Comparison of ENCODE assay signal across 8 cellular contexts in genomic region chr22:50250249-50250554, GRCh38. TPM values are rescaled to one million over a fixed set of nuclear protein-coding genes. Genes with fewer than 3 reads are reported as not detected.
A peak's percentile ranks its signal among the peaks of the same experiment; 100 is the strongest.
DNase-seq lines count a peak whose midpoint lies in the region; ATAC-seq and TF ChIP-seq lines count a peak whose summit lies in the region.

No MANE protein-coding gene starts in this region.

- H3K27ac Mint-ChIP-seq in activated naive CD4-positive, alpha-beta T cell treated with anti-CD3 and anti-CD28 coated beads, Interleukin-2, amount 50 U/mL, for 24 hours: no peak overlapping the region

- H3K27ac ChIP-seq in lower lobe of right lung (peak overlapping the region; percentile 79), upper lobe of left lung (peak overlapping the region in 3 of 4 donors; percentile 58 to 82 (median 81))

- no peaks in the 10 kb centered on the region for H3K27me3 Mint-ChIP-seq in activated naive CD4-positive, alpha-beta T cell treated with anti-CD3 and anti-CD28 coated beads, Interleukin-2, amount 50 U/mL, for 24 hours

- no peak for DNase-seq in activated naive CD4-positive, alpha-beta T cell (lab: John Stamatoyannopoulos, UW)
- DNase-seq in adipocyte (ENCODE audit: low read depth): no peak
- no peak for DNase-seq in lower lobe of right lung
- DNase-seq in upper lobe of left lung: no peak
- no peak for DNase-seq in posterior vena cava (ENCODE audit: low spot score)
- no peak for DNase-seq in GM10248 (ENCODE audit: extremely low spot score)
- DNase-seq in medulla oblongata (ENCODE audit: extremely low spot score): no peak

- TF ChIP-seq EP300 in upper lobe of left lung (IDR thresholded peaks at IDR 0.05): no peak

- peak overlapping the region; percentile 94 for H3K9ac ChIP-seq in adipocyte (ENCODE audit: low read length)

- TF ChIP-seq CTCF in lower lobe of right lung (IDR thresholded peaks at IDR 0.05): no peak
- no peak for TF ChIP-seq CTCF in upper lobe of left lung (IDR thresholded peaks at IDR 0.05)
- TF ChIP-seq CTCF in GM10248 (IDR thresholded peaks at IDR 0.05; ENCODE audit: control extremely low read depth, extremely low read depth, low read depth, missing control alignments): no peak

- H3K36me3 ChIP-seq in adipocyte (ENCODE audit: control insufficient read depth, insufficient read depth, low read length, severe bottlenecking) (peaks cover 17% of the 10 kb centered on the region), lower lobe of right lung (peaks cover 12% of the 10 kb centered on the region), upper lobe of left lung (peaks cover 3 to 30% (median 21%) of the 10 kb centered on the region in 4 donors)

- ATAC-seq in lower lobe of right lung: no peak
- no peak for ATAC-seq in upper lobe of left lung (ENCODE audit: low FRiP score in 2 of 2)

- CTCF ChIA-PET in GM10248 (lab: Yijun Ruan, JAX): interaction anchor here (1.1 to 6.3 kb wide), 6 partner anchors 9 to 91 kb away, joined by 3 to 64 read pairs (median 13); partner anchors contain the start of gene MAPK12

- H3K4me1 ChIP-seq in adipocyte (ENCODE audit: control insufficient read depth, insufficient read depth, low read length): peaks cover 21% of the 10 kb centered on the region
- peaks cover 50% of the 10 kb centered on the region for H3K4me1 ChIP-seq in lower lobe of right lung
- H3K4me1 ChIP-seq in upper lobe of left lung: peaks cover 30 to 63% (median 39%) of the 10 kb centered on the region in 4 donors

- 73 to 87% methylated on average over 7 to 11 of the region's 11 CpGs for WGBS in upper lobe of left lung, 2 donors

- POLR2A ChIA-PET in GM10248 (lab: Yijun Ruan, JAX): interaction anchor here (0.6 kb wide), 1 partner anchor 420 kb away, joined by 3 read pairs; no protein-coding TSS in a partner anchor

- H3K4me1 Mint-ChIP-seq in activated naive CD4-positive, alpha-beta T cell treated with anti-CD3 and anti-CD28 coated beads, Interleukin-2, amount 50 U/mL, for 24 hours: peaks cover 12% of the 10 kb centered on the region

- intact Hi-C loops in lower lobe of right lung (cut with DNase I): no loop called here
- intact Hi-C loops in posterior vena cava (cut with DNase I): loop anchor here in 1 of 2 donors (5.0 to 10.0 kb wide), 2 partner anchors 92 to 255 kb away; partner anchors contain the start of genes LMF2, NCAPH2 and PPP6R2

- H3K9me3 ChIP-seq in adipocyte (ENCODE audit: control insufficient read depth, low read length) (no peaks in the 10 kb centered on the region), lower lobe of right lung (no peaks in the 10 kb centered on the region), upper lobe of left lung (no peaks in the 10 kb centered on the region)

- TF ChIP-seq POLR2A in upper lobe of left lung (IDR thresholded peaks at IDR 0.05): no peak

- peak overlapping the region; percentile 79 for H3K4me3 Mint-ChIP-seq in activated naive CD4-positive, alpha-beta T cell treated with anti-CD3 and anti-CD28 coated beads, Interleukin-2, amount 50 U/mL, for 24 hours

- H3K27me3 ChIP-seq in adipocyte (replicated peaks; ENCODE audit: control insufficient read depth, insufficient read depth, low read length) (no peaks in the 10 kb centered on the region), lower lobe of right lung (ENCODE audit: low read depth) (no peaks in the 10 kb centered on the region), upper lobe of left lung (no peaks in the 10 kb centered on the region)

- peak overlapping the region; percentile 89 for H3K4me3 ChIP-seq in adipocyte (ENCODE audit: low read length)
- H3K4me3 ChIP-seq in lower lobe of right lung: peak overlapping the region; percentile 92
- peak overlapping the region; percentile 60 to 89 (median 75) for H3K4me3 ChIP-seq in upper lobe of left lung

- H3K36me3 Mint-ChIP-seq in activated naive CD4-positive, alpha-beta T cell treated with anti-CD3 and anti-CD28 coated beads, Interleukin-2, amount 50 U/mL, for 24 hours: peaks cover 2% of the 10 kb centered on the region

- no peaks in the 10 kb centered on the region for H3K9me3 Mint-ChIP-seq in activated naive CD4-positive, alpha-beta T cell treated with anti-CD3 and anti-CD28 coated beads, Interleukin-2, amount 50 U/mL, for 24 hours

RNA-seq across cellular contexts. Expression of gene HDAC10, which starts 0.9 kb away (rescaled TPM):
- total RNA-seq in lower lobe of right lung: 47.9 TPM
- total RNA-seq in upper lobe of left lung: 100 to 1,000 TPM in 1 of 6 donors, 10 to 100 TPM in 5; 33.0 to 202 (median 53.1) TPM
- 10 to 100 TPM; 14.1 to 23.6 TPM for total RNA-seq in posterior vena cava

RNA-seq across cellular contexts. Expression of gene TUBGCP6, which starts 5.4 kb away (rescaled TPM):
- total RNA-seq in lower lobe of right lung (48.5 TPM), upper lobe of left lung (100 to 1,000 TPM in 2 of 6 donors, 10 to 100 TPM in 4; 43.2 to 216 (median 52.4) TPM), posterior vena cava (10 to 100 TPM; 20.6 to 23.4 TPM)

RNA-seq across cellular contexts. Expression of gene MAPK12, which starts 11.3 kb away (rescaled TPM):
- 11.9 TPM for total RNA-seq in lower lobe of right lung
- 10 to 100 TPM in 3 of 6 donors, 1 to 10 TPM in 3; 3.1 to 19.2 (median 10.1) TPM for total RNA-seq in upper lobe of left lung
- 10 to 100 TPM; 10.4 to 13.2 TPM for total RNA-seq in posterior vena cava

RNA-seq across cellular contexts. Expression of gene MAPK11, which starts 20.0 kb away (rescaled TPM):
- 13.1 TPM for total RNA-seq in lower lobe of right lung
- total RNA-seq in upper lobe of left lung: 10 to 100 TPM in 1 of 6 donors, 1 to 10 TPM in 5; 3.1 to 27.3 (median 8.6) TPM
- total RNA-seq in posterior vena cava: 10 to 100 TPM; 11.5 to 11.6 TPM

RNA-seq across cellular contexts. Expression of gene SELENOO, which starts 49.4 kb away (rescaled TPM):
- total RNA-seq in lower lobe of right lung (18.7 TPM), upper lobe of left lung (100 to 1,000 TPM in 1 of 6 donors, 10 to 100 TPM in 5; 23.1 to 102 (median 28.9) TPM), posterior vena cava (10 to 100 TPM; 10.8 to 11.9 TPM)
